In the genomic region with DNA sequence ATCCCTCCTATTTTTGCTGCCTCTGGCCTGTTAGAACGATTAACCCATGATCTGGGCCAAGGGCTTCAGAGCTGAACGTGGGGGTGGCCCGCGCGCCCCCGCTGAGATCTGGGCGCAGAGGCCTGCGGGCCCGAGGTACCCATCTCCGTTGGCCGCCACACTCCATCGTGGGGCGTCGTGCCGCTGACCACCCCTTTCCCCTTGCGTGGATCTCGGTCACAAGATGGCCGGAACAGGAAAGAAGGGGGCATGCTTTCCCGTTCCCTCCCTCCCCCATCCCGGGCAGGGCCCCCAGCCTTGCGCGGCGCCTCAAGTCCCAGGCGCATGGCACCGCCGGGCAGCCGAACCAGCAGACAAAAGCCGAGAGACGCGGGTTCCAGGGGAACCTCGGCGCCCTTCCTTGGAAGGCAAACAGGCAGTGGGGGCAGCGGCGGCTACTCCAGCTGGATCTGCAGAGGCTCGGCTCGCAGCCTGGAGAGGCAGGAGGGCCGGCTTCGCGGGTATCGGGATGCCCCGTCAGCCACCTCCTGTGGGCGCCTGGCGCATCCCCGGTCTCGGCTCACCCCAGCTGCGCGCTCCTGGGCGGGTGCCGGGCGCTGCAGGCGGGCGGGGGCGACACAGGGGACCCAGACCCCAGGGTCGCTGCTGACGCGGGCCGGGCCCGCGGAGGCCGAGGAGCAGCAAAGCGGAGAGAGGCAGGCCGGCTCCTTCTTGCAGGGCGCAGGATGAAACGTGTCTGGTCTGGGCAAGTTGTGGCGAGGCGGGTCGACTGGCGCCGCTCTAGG, we compare ENCODE assay signal across 1 cellular context.
TF ChIP-seq lines count a peak whose summit lies in the region.

No MANE protein-coding gene starts in this region.

TF ChIP-seq in HepG2, 621 proteins besides CTCF, POLR2A, EP300 and RAD21 (continued from another document):
- TF ChIP-seq HNRNPK (IDR thresholded peaks at IDR 0.05; ENCODE audit: low read depth, low read length, poor library complexity, severe bottlenecking) (peak; percentile 72), ZNF296 (CRISPR knock-in tag; conservative IDR thresholded peaks at IDR 0.05) (no peak; the same call in 1 of the 2 replicates), SNRNP70 (IDR thresholded peaks at IDR 0.05; ENCODE audit: low read depth, low read length) (no peak), ZNF775 (CRISPR knock-in tag; IDR thresholded peaks at IDR 0.05; ENCODE audit: borderline replicate concordance) (no peak), ZNF431 (CRISPR knock-in tag; IDR thresholded peaks at IDR 0.05; ENCODE audit: borderline replicate concordance, low read depth) (0 out of 2 replicates have a peak, but pooled peaks have one; percentile 41), SAP130 (CRISPR knock-in tag; IDR thresholded peaks at IDR 0.05; ENCODE audit: low read depth) (peak; percentile 2; the same call in 1 of the 2 replicates), KMT2B (CRISPR knock-in tag; IDR thresholded peaks at IDR 0.05) (peak; percentile 48; the same call in 1 of the 2 replicates), GTF3A (CRISPR knock-in tag; conservative IDR thresholded peaks at IDR 0.05) (no peak), ZNF761 (CRISPR knock-in tag; conservative IDR thresholded peaks at IDR 0.05) (no peak), ZNF3 (CRISPR knock-in tag; IDR thresholded peaks at IDR 0.05) (no peak), ZNF660 (CRISPR knock-in tag; IDR thresholded peaks at IDR 0.05; ENCODE audit: borderline replicate concordance, low read depth) (peak; percentile 55; the same call in 1 of the 2 replicates), GLI4 (CRISPR knock-in tag; IDR thresholded peaks at IDR 0.05; ENCODE audit: borderline replicate concordance) (no peak), ZNF564 (CRISPR knock-in tag; IDR thresholded peaks at IDR 0.05) (no peak), NCOA1 (CRISPR knock-in tag; IDR thresholded peaks at IDR 0.05) (no peak), ZNF234 (CRISPR knock-in tag; conservative IDR thresholded peaks at IDR 0.05) (no peak), ZSCAN21 (CRISPR knock-in tag; IDR thresholded peaks at IDR 0.05; ENCODE audit: borderline replicate concordance) (peak; percentile 63; the same call in 1 of the 2 replicates), GATAD2A (CRISPR knock-in tag; IDR thresholded peaks at IDR 0.05) (no peak), ZFP36L1 (CRISPR knock-in tag; IDR thresholded peaks at IDR 0.05) (no peak), RARA (CRISPR knock-in tag; IDR thresholded peaks at IDR 0.05) (no peak), ZNF747 (CRISPR knock-in tag; IDR thresholded peaks at IDR 0.05; ENCODE audit: borderline replicate concordance) (no peak), ARHGAP35 (CRISPR knock-in tag; IDR thresholded peaks at IDR 0.05; ENCODE audit: borderline replicate concordance) (peak; percentile 55; the same call in 1 of the 2 replicates), HNRNPL (IDR thresholded peaks at IDR 0.05; ENCODE audit: low read depth, low read length) (0 out of 2 replicates have a peak, but pooled peaks have one; percentile 49), ZSCAN31 (CRISPR knock-in tag; IDR thresholded peaks at IDR 0.05; ENCODE audit: low read depth) (no peak), KLF6 (CRISPR knock-in tag; IDR thresholded peaks at IDR 0.05) (no peak), POLR2G (IDR thresholded peaks at IDR 0.05; ENCODE audit: low read depth, low read length) (no peak), RNF2 (conservative IDR thresholded peaks at IDR 0.05; ENCODE audit: low read depth) (no peak), MXD4 (CRISPR knock-in tag; IDR thresholded peaks at IDR 0.05) (no peak; the same call in 1 of the 2 replicates), ZNF616 (CRISPR knock-in tag; IDR thresholded peaks at IDR 0.05; ENCODE audit: low read depth) (no peak), RFX3 (CRISPR knock-in tag; IDR thresholded peaks at IDR 0.05) (no peak), ZNF841 (CRISPR knock-in tag; IDR thresholded peaks at IDR 0.05; ENCODE audit: borderline replicate concordance) (peak; percentile 26; the same call in 1 of the 2 replicates), GABPB1 (CRISPR knock-in tag; IDR thresholded peaks at IDR 0.05) (peak; percentile 71)
- TF ChIP-seq, protein P1, sequence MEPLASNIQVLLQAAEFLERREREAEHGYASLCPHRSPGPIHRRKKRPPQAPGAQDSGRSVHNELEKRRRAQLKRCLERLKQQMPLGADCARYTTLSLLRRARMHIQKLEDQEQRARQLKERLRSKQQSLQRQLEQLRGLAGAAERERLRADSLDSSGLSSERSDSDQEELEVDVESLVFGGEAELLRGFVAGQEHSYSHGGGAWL (CRISPR knock-in tag; IDR thresholded peaks at IDR 0.05), result peak; percentile 88
- TF ChIP-seq, protein P2, sequence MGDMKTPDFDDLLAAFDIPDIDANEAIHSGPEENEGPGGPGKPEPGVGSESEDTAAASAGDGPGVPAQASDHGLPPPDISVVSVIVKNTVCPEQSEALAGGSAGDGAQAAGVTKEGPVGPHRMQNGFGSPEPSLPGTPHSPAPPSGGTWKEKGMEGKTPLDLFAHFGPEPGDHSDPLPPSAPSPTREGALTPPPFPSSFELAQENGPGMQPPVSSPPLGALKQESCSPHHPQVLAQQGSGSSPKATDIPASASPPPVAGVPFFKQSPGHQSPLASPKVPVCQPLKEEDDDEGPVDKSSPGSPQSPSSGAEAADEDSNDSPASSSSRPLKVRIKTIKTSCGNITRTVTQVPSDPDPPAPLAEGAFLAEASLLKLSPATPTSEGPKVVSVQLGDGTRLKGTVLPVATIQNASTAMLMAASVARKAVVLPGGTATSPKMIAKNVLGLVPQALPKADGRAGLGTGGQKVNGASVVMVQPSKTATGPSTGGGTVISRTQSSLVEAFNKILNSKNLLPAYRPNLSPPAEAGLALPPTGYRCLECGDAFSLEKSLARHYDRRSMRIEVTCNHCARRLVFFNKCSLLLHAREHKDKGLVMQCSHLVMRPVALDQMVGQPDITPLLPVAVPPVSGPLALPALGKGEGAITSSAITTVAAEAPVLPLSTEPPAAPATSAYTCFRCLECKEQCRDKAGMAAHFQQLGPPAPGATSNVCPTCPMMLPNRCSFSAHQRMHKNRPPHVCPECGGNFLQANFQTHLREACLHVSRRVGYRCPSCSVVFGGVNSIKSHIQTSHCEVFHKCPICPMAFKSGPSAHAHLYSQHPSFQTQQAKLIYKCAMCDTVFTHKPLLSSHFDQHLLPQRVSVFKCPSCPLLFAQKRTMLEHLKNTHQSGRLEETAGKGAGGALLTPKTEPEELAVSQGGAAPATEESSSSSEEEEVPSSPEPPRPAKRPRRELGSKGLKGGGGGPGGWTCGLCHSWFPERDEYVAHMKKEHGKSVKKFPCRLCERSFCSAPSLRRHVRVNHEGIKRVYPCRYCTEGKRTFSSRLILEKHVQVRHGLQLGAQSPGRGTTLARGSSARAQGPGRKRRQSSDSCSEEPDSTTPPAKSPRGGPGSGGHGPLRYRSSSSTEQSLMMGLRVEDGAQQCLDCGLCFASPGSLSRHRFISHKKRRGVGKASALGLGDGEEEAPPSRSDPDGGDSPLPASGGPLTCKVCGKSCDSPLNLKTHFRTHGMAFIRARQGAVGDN (CRISPR knock-in tag; IDR thresholded peaks at IDR 0.05), result peak; percentile 94
- TF ChIP-seq, protein P3, sequence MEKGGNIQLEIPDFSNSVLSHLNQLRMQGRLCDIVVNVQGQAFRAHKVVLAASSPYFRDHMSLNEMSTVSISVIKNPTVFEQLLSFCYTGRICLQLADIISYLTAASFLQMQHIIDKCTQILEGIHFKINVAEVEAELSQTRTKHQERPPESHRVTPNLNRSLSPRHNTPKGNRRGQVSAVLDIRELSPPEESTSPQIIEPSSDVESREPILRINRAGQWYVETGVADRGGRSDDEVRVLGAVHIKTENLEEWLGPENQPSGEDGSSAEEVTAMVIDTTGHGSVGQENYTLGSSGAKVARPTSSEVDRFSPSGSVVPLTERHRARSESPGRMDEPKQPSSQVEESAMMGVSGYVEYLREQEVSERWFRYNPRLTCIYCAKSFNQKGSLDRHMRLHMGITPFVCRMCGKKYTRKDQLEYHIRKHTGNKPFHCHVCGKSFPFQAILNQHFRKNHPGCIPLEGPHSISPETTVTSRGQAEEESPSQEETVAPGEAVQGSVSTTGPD (CRISPR knock-in tag; IDR thresholded peaks at IDR 0.05), result no peak
- TF ChIP-seq, protein P4, sequence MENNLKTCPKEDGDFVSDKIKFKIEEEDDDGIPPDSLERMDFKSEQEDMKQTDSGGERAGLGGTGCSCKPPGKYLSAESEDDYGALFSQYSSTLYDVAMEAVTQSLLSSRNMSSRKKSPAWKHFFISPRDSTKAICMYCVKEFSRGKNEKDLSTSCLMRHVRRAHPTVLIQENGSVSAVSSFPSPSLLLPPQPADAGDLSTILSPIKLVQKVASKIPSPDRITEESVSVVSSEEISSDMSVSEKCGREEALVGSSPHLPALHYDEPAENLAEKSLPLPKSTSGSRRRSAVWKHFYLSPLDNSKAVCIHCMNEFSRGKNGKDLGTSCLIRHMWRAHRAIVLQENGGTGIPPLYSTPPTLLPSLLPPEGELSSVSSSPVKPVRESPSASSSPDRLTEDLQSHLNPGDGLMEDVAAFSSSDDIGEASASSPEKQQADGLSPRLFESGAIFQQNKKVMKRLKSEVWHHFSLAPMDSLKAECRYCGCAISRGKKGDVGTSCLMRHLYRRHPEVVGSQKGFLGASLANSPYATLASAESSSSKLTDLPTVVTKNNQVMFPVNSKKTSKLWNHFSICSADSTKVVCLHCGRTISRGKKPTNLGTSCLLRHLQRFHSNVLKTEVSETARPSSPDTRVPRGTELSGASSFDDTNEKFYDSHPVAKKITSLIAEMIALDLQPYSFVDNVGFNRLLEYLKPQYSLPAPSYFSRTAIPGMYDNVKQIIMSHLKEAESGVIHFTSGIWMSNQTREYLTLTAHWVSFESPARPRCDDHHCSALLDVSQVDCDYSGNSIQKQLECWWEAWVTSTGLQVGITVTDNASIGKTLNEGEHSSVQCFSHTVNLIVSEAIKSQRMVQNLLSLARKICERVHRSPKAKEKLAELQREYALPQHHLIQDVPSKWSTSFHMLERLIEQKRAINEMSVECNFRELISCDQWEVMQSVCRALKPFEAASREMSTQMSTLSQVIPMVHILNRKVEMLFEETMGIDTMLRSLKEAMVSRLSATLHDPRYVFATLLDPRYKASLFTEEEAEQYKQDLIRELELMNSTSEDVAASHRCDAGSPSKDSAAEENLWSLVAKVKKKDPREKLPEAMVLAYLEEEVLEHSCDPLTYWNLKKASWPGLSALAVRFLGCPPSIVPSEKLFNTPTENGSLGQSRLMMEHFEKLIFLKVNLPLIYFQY (CRISPR knock-in tag; IDR thresholded peaks at IDR 0.05; ENCODE audit: borderline replicate concordance), result no peak
